25 cellular contexts compared by ENCODE assay signal in the genomic region with DNA sequence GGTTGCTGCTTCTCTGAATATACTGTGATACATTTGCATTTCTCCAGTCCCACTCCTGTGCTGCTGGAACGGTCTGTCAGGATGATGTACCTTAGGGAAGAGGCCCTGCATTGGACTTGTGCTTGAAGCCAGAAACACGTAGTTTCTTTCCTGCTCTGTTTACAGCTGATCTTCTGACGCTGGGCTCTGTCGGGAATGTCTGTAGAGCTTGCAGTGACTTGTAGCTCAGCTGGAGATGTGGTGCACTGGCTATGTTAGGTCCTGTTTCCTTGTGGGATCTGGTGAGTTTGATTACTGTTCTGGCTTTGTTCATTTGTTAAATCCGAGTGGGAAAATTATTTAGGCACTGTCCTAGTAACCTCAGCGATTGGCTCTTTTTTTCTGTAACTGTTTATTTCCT.
DNase-seq lines count a peak whose midpoint lies in the region; ATAC-seq, FAIRE-seq and TF ChIP-seq lines count a peak whose summit lies in the region.
"Had no signal": no experiment of that assay in that cellular context is flagged by ENCODE, and none has a peak within 500 bp of the region (broad histone marks: within the 10 kb centered on the region; RNA-seq: fewer than 3 reads in every experiment).

No MANE protein-coding gene starts in this region.

- ATAC-seq in K562 (no peak), foreskin keratinocyte (peak; percentile 84), HG03354 (IDR thresholded peaks at IDR 0.05; ENCODE audit: poor library complexity, severe bottlenecking, unreplicated experiment) (no peak)
- ATAC-seq: GM12878, GM23338 had no signal

- no peak for FAIRE-seq in K562 (lab: Jason Lieb, UNC)
- FAIRE-seq: D721Med, GM12878, GM19239, H54 had no signal

- H2AFZ ChIP-seq in K562 (ENCODE audit: low read depth, low read length) = 0 out of 2 replicates have a peak overlapping the region, but pooled peaks have one; percentile 29
- H2AFZ ChIP-seq: GM23338 had no signal

- H3K36me3 Mint-ChIP-seq in activated CD4-positive, alpha-beta memory T cell treated with anti-CD3 and anti-CD28 coated beads for 36 hours = no peaks in the 10 kb centered on the region
- H3K36me3 Mint-ChIP-seq in type B pancreatic cell = no peaks in the 10 kb centered on the region
- no peaks in the 10 kb centered on the region for H3K36me3 Mint-ChIP-seq in activated naive CD4-positive, alpha-beta T cell treated with anti-CD3 and anti-CD28 coated beads, Interleukin-2, amount 10 ng/mL, durations not matched to agents 7 days and 5 days
- H3K36me3 Mint-ChIP-seq: CD14-positive monocyte; CD8-positive, alpha-beta memory T cell had no signal

- H3K4me3 Mint-ChIP-seq in activated CD4-positive, alpha-beta memory T cell treated with anti-CD3 and anti-CD28 coated beads for 36 hours = no peak overlapping the region
- no peak overlapping the region for H3K4me3 Mint-ChIP-seq in type B pancreatic cell
- H3K4me3 Mint-ChIP-seq in activated naive CD4-positive, alpha-beta T cell treated with anti-CD3 and anti-CD28 coated beads, Interleukin-2, amount 10 ng/mL, durations not matched to agents 7 days and 5 days = no peak overlapping the region
- H3K4me3 Mint-ChIP-seq: CD14-positive monocyte; CD4-positive, alpha-beta T cell; CD8-positive, alpha-beta memory T cell; GM23338; HFFc6 had no signal

- H3K9me1 ChIP-seq in K562 (ENCODE audit: control insufficient read depth, insufficient read depth, low read length) = no peaks in the 10 kb centered on the region

- H3K4me2 ChIP-seq in K562 (ENCODE audit: insufficient read depth, low read length) = no peak overlapping the region
- H3K4me2 ChIP-seq: BLaER1 treated with 17β-estradiol and CSF1 and Interleukin-3, amounts not matched to agents 10 nM and 100 nM; GM23338 had no signal

- WGBS in K562 (ENCODE audit: insufficient coverage, low coverage, missing lambda C conversion rate) = 45% methylated on average over 6 of the region's 6 CpGs
- WGBS in prostate gland = 43% methylated on average over 6 of the region's 6 CpGs

- TF ChIP-seq CTCF in K562 (IDR thresholded peaks at IDR 0.05 in 2 of 3, conservative IDR thresholded peaks at IDR 0.05 in 1 of 3; ENCODE audit: insufficient read depth in 2 of 3, low read depth in 1 of 3, low read length in 3 of 3) (no peak), epithelial cell of esophagus (IDR thresholded peaks at IDR 0.05; ENCODE audit: insufficient read depth, low read depth, low read length, missing control alignments) (no peak), foreskin keratinocyte (conservative IDR thresholded peaks at IDR 0.05) (no peak), prostate gland (IDR thresholded peaks at IDR 0.05) (no peak), type B pancreatic cell (conservative IDR thresholded peaks at IDR 0.05) (no peak)

- TF ChIP-seq EP300 in K562 (IDR thresholded peaks at IDR 0.05; ENCODE audit: low read length) = no peak

- H3K4me3 ChIP-seq in K562 (no peak overlapping the region), epithelial cell of esophagus (ENCODE audit: low read length) (no peak overlapping the region), prostate gland (no peak overlapping the region)
- H3K4me3 ChIP-seq: BLaER1 treated with 17β-estradiol and CSF1 and Interleukin-3, amounts not matched to agents 10 nM and 100 nM; GM12878; GM23338; HAP-1 had no signal

- H3K4me1 Mint-ChIP-seq in activated CD4-positive, alpha-beta memory T cell treated with anti-CD3 and anti-CD28 coated beads for 36 hours (ENCODE audit: low read depth) = no peaks in the 10 kb centered on the region
- H3K4me1 Mint-ChIP-seq in type B pancreatic cell (ENCODE audit: unreplicated experiment) = no peaks in the 10 kb centered on the region
- no peaks in the 10 kb centered on the region for H3K4me1 Mint-ChIP-seq in activated naive CD4-positive, alpha-beta T cell treated with anti-CD3 and anti-CD28 coated beads, Interleukin-2, amount 10 ng/mL, durations not matched to agents 7 days and 5 days
- H3K4me1 Mint-ChIP-seq: CD14-positive monocyte; CD8-positive, alpha-beta memory T cell; GM23338 had no signal

- in situ Hi-C loops in K562 (cut with MboI) = no loop called here

- H3K27me3 ChIP-seq in K562 (ENCODE audit: control insufficient read depth in 2 of 2, insufficient read depth in 2 of 2, low read length in 2 of 2) (no peaks in the 10 kb centered on the region), foreskin keratinocyte (no peaks in the 10 kb centered on the region), prostate gland (replicated peaks; ENCODE audit: insufficient read depth) (no peaks in the 10 kb centered on the region)
- H3K27me3 ChIP-seq: BE2C; BLaER1 treated with 17β-estradiol and CSF1 and Interleukin-3, amounts not matched to agents 10 nM and 100 nM had no signal

- DNase-seq in K562 (ENCODE audit: extremely low read depth in 1 of 4, low spot score in 3 of 4) = no peak
- peak; percentile 76 for DNase-seq in epithelial cell of esophagus (ENCODE audit: low read depth)
- DNase-seq in foreskin keratinocyte = peak; percentile 86 to 92
- DNase-seq in prostate gland (ENCODE audit: low spot score) = peak; percentile 59
- no peak for DNase-seq in activated CD4-positive, alpha-beta memory T cell treated with anti-CD3 and anti-CD28 coated beads for 36 hours
- DNase-seq in type B pancreatic cell (ENCODE audit: extremely low spot score, unreplicated experiment) = no peak
- DNase-seq in activated naive CD4-positive, alpha-beta T cell treated with anti-CD3 and anti-CD28 coated beads, Interleukin-2, amount 10 ng/mL, durations not matched to agents 7 days and 5 days = no peak
- DNase-seq: AML-193; BE2C; CD4-positive, alpha-beta T cell; CD8-positive, alpha-beta memory T cell; DMS 273 treated with DMSO at 0.1 percent for 48 hours; DMS79; EL; GDM1; HFFc6 had no signal

- no peak overlapping the region for H3K9ac ChIP-seq in K562 (ENCODE audit: insufficient read depth in 1 of 2, low read depth in 2 of 2, low read length in 2 of 2)
- H3K9ac ChIP-seq: BLaER1 treated with 17β-estradiol and CSF1 and Interleukin-3, amounts not matched to agents 10 nM and 100 nM had no signal

- TF ChIP-seq RAD21 in K562 (CRISPR knock-in tag; conservative IDR thresholded peaks at IDR 0.05 in 1 of 2, IDR thresholded peaks at IDR 0.05 in 1 of 2) = no peak

- H3K9me3 Mint-ChIP-seq in activated CD4-positive, alpha-beta memory T cell treated with anti-CD3 and anti-CD28 coated beads for 36 hours = no peaks in the 10 kb centered on the region
- H3K9me3 Mint-ChIP-seq in type B pancreatic cell = no peaks in the 10 kb centered on the region
- no peaks in the 10 kb centered on the region for H3K9me3 Mint-ChIP-seq in activated naive CD4-positive, alpha-beta T cell treated with anti-CD3 and anti-CD28 coated beads, Interleukin-2, amount 10 ng/mL, durations not matched to agents 7 days and 5 days
- H3K9me3 Mint-ChIP-seq: CD4-positive, alpha-beta T cell; CD8-positive, alpha-beta memory T cell; GM23338; HFFc6 had no signal

- H4K20me1 ChIP-seq in K562 (replicated peaks; ENCODE audit: control insufficient read depth, insufficient read depth, low read length) = no peaks in the 10 kb centered on the region
- H4K20me1 ChIP-seq: BLaER1 treated with 17β-estradiol and CSF1 and Interleukin-3, amounts not matched to agents 10 nM and 100 nM had no signal

- BruUV-seq in K562 (replicated peaks; lab: Mats Ljungman, UMichigan) = no TSS peak

- H3K4me1 ChIP-seq in K562 (replicated peaks in 1 of 2; ENCODE audit: control insufficient read depth in 2 of 2, insufficient read depth in 2 of 2, low read length in 2 of 2) (no peaks in the 10 kb centered on the region; a peak in 3 of 5 replicates), foreskin keratinocyte (peaks cover 15% of the 10 kb centered on the region), prostate gland (replicated peaks) (no peaks in the 10 kb centered on the region)
- H3K4me1 ChIP-seq: BE2C; BLaER1 treated with 17β-estradiol and CSF1 and Interleukin-3, amounts not matched to agents 10 nM and 100 nM; HAP-1 had no signal

- H3K27me3 Mint-ChIP-seq in activated CD4-positive, alpha-beta memory T cell treated with anti-CD3 and anti-CD28 coated beads for 36 hours = peaks cover 5% of the 10 kb centered on the region
- H3K27me3 Mint-ChIP-seq in type B pancreatic cell = peaks cover 13% of the 10 kb centered on the region
- peaks cover 10% of the 10 kb centered on the region for H3K27me3 Mint-ChIP-seq in activated naive CD4-positive, alpha-beta T cell treated with anti-CD3 and anti-CD28 coated beads, Interleukin-2, amount 10 ng/mL, durations not matched to agents 7 days and 5 days

- no peak for TF ChIP-seq POLR2A in K562 (conservative IDR thresholded peaks at IDR 0.05)
- TF ChIP-seq POLR2A in prostate gland (IDR thresholded peaks at IDR 0.05) = no peak

- intact Hi-C loops in K562 (cut with micrococcal nuclease) (no loop called here), prostate gland (cut with DNase I) (no loop called here)
- intact Hi-C loops in activated CD4-positive, alpha-beta memory T cell treated with anti-CD3 and anti-CD28 coated beads for 36 hours (cut with micrococcal nuclease) = loop anchor here (10.0 kb wide), 1 partner anchor 281 kb away; no protein-coding TSS in a partner anchor

- no peak overlapping the region for H3K27ac ChIP-seq in K562 (ENCODE audit: extremely low read depth, low read depth, low read length)
- H3K27ac ChIP-seq in foreskin keratinocyte = peak overlapping the region; percentile 52
- no peak overlapping the region for H3K27ac ChIP-seq in prostate gland
- H3K27ac ChIP-seq: BLaER1 treated with 17β-estradiol and CSF1 and Interleukin-3, amounts not matched to agents 10 nM and 100 nM had no signal

- CTCF ChIA-PET in K562 (lab: Yijun Ruan, JAX; ENCODE audit: low intra/inter-chr PET ratio) = no interaction called here
- CTCF ChIA-PET in activated CD4-positive, alpha-beta memory T cell treated with anti-CD3 and anti-CD28 coated beads for 36 hours (lab: Charles Lee) = no interaction called here
- CTCF ChIA-PET in activated naive CD4-positive, alpha-beta T cell treated with anti-CD3 and anti-CD28 coated beads, Interleukin-2, amount 10 ng/mL, durations not matched to agents 7 days and 5 days (lab: Charles Lee) = interaction anchor here (1.1 kb wide), 1 partner anchor 8 kb away, joined by 3 read pairs; no protein-coding TSS in a partner anchor

- no peak overlapping the region for H3K27ac Mint-ChIP-seq in activated CD4-positive, alpha-beta memory T cell treated with anti-CD3 and anti-CD28 coated beads for 36 hours
- H3K27ac Mint-ChIP-seq in type B pancreatic cell = no peak overlapping the region
- H3K27ac Mint-ChIP-seq in activated naive CD4-positive, alpha-beta T cell treated with anti-CD3 and anti-CD28 coated beads, Interleukin-2, amount 10 ng/mL, durations not matched to agents 7 days and 5 days = no peak overlapping the region
- H3K27ac Mint-ChIP-seq: CD14-positive monocyte; CD4-positive, alpha-beta T cell; CD8-positive, alpha-beta memory T cell; GM23338; HFFc6 had no signal

- no peaks in the 10 kb centered on the region; the same call in 2 of the 3 replicates for H3K36me3 ChIP-seq in K562 (ENCODE audit: control insufficient read depth, insufficient read depth, low read length)
- no peaks in the 10 kb centered on the region for H3K36me3 ChIP-seq in prostate gland
- H3K36me3 ChIP-seq: BE2C; BLaER1 treated with 17β-estradiol and CSF1 and Interleukin-3, amounts not matched to agents 10 nM and 100 nM; HAP-1 had no signal

- no peaks in the 10 kb centered on the region for H3K79me2 ChIP-seq in K562 (ENCODE audit: control insufficient read depth, insufficient read depth, low read length)

- H3K9me3 ChIP-seq in K562 (replicated peaks; ENCODE audit: control insufficient read depth, insufficient read depth, low read depth, low read length) = no peaks in the 10 kb centered on the region
- H3K9me3 ChIP-seq in prostate gland = no peaks in the 10 kb centered on the region
- H3K9me3 ChIP-seq: BE2C; BLaER1 treated with 17β-estradiol and CSF1 and Interleukin-3, amounts not matched to agents 10 nM and 100 nM; HAP-1 had no signal

- POLR2A ChIA-PET in K562 (lab: Yijun Ruan, JAX) = interaction anchor here (0.9 to 1.6 kb wide), 4 partner anchors 14 to 137 kb away, joined by 3 to 4 read pairs (median 3); no protein-coding TSS in a partner anchor
- POLR2A ChIA-PET in activated CD4-positive, alpha-beta memory T cell treated with anti-CD3 and anti-CD28 coated beads for 36 hours (lab: Charles Lee) = no interaction called here

Comparison
In these comparisons a context has a peak if more than half of its experiments do, and no peak if none do; other contexts are left out.
1. DNase-seq: peak in epithelial cell of esophagus (single experiment), foreskin keratinocyte (2 of 2) and prostate gland (single experiment); none in K562 (0 of 4), activated CD4-positive, alpha-beta memory T cell treated with anti-CD3 and anti-CD28 coated beads for 36 hours (single experiment), type B pancreatic cell (single experiment) and activated naive CD4-positive, alpha-beta T cell treated with anti-CD3 and anti-CD28 coated beads, Interleukin-2, amount 10 ng/mL, durations not matched to agents 7 days and 5 days (single experiment).